Comparison of ENCODE assay signal across 11 cellular contexts in genomic region chr9:129125478-129125877, GRCh38. TPM values are rescaled to one million over a fixed set of nuclear protein-coding genes. Genes with fewer than 3 reads are reported as not detected.
DNase-seq lines count a peak whose midpoint lies in the region; ATAC-seq and TF ChIP-seq lines count a peak whose summit lies in the region.
"Had no signal": no experiment of that assay in that cellular context is flagged by ENCODE, and none has a peak within 500 bp of the region (broad histone marks: within the 10 kb centered on the region; RNA-seq: fewer than 3 reads in every experiment).

No MANE protein-coding gene starts in this region.

- DNase-seq in HPDE6-E6E7 (ENCODE audit: extremely low spot score) (peak; percentile 75), mammary epithelial cell (peak; percentile 95), sciatic nerve (ENCODE audit: low spot score) (no peak), NCI-H2029 (lab: John Stamatoyannopoulos, UW) (no peak), NCI-H2196 (lab: John Stamatoyannopoulos, UW; ENCODE audit: unreplicated experiment) (no peak), NCI-H524 (lab: John Stamatoyannopoulos, UW) (no peak)
- DNase-seq: effector memory CD4-positive, alpha-beta T cell; NCI-H187 treated with DMSO at 0.1 percent for 48 hours; spleen; T-helper 2 cell had no signal

- H3K9me3 ChIP-seq in mammary epithelial cell (replicated peaks; ENCODE audit: insufficient read depth, low read length), result no peaks in the 10 kb centered on the region
- H3K9me3 ChIP-seq: spleen, suprapubic skin had no signal

- peaks cover 5% of the 10 kb centered on the region for H3K36me3 ChIP-seq in mammary epithelial cell (ENCODE audit: insufficient read depth, low read length)

- no peaks in the 10 kb centered on the region for H3K27me3 ChIP-seq in mammary epithelial cell (ENCODE audit: insufficient read depth, low read length)
- H3K27me3 ChIP-seq: spleen, suprapubic skin had no signal

- peak; percentile 43 for ATAC-seq in sciatic nerve

- H3K9ac ChIP-seq in mammary epithelial cell (ENCODE audit: insufficient read depth, low read length), result no peak overlapping the region

- WGBS in mammary epithelial cell (ENCODE audit: low coverage, missing lambda C conversion rate), result 56% methylated on average over 8 of the region's 8 CpGs

- H3K79me2 ChIP-seq in mammary epithelial cell (ENCODE audit: insufficient read depth, low read length), result no peaks in the 10 kb centered on the region

- no peak overlapping the region for H3K4me2 ChIP-seq in mammary epithelial cell (ENCODE audit: insufficient read depth, low read depth, low read length)

- H4K20me1 ChIP-seq in mammary epithelial cell (ENCODE audit: insufficient read depth, low read length), result no peaks in the 10 kb centered on the region

- no TSS peak for BruUV-seq in mammary epithelial cell (replicated peaks; lab: Mats Ljungman, UMichigan)

- peaks cover 5% of the 10 kb centered on the region for H3K4me1 ChIP-seq in mammary epithelial cell (ENCODE audit: insufficient read depth, low read length)

- intact Hi-C loops in mammary epithelial cell (cut with micrococcal nuclease), result no loop called here
- intact Hi-C loops in sciatic nerve (cut with DNase I), result no loop called here

- no peak overlapping the region for H3K4me3 ChIP-seq in mammary epithelial cell (replicated peaks in 1 of 3; ENCODE audit: insufficient read depth in 1 of 3, low read depth in 2 of 3, low read length in 3 of 3)
- H3K4me3 ChIP-seq: spleen, suprapubic skin had no signal

- TF ChIP-seq CTCF in mammary epithelial cell (conservative IDR thresholded peaks at IDR 0.05 in 1 of 2, IDR thresholded peaks at IDR 0.05 in 1 of 2; ENCODE audit: extremely low read depth in 1 of 2, insufficient read depth in 1 of 2, low read depth in 1 of 2, low read length in 2 of 2), result no peak

- dilution Hi-C loops in mammary epithelial cell (cut with HindIII; ENCODE audit: low sequenced_read_pairs), result no loop called here

- in situ Hi-C loops in mammary epithelial cell (cut with MboI; ENCODE audit: low sequenced_read_pairs in 2 of 2), result loop anchor here (25.0 kb wide), 2 partner anchors 362 to 662 kb away; no protein-coding TSS in a partner anchor

- no peak overlapping the region for H3K27ac ChIP-seq in mammary epithelial cell (ENCODE audit: insufficient read depth, low read depth, low read length)
- H3K27ac ChIP-seq: spleen, suprapubic skin had no signal

- no peak overlapping the region for H2AFZ ChIP-seq in mammary epithelial cell (ENCODE audit: low read depth, low read length)

- CTCF ChIA-PET in mammary epithelial cell (lab: Charles Lee; ENCODE audit: low non-redundant PET), result interaction anchor here (0.7 kb wide), 1 partner anchor 19 kb away, joined by 5 read pairs; no protein-coding TSS in a partner anchor

RNA-seq across cellular contexts. Expression of gene PTPA, which starts 14.3 kb away (rescaled TPM):
- 100 to 1,000 TPM in 1 of 2 donors, 10 to 100 TPM in 1; 73.7 to 122 TPM for total RNA-seq in mammary epithelial cell
- 120 TPM for polyA plus RNA-seq in mammary epithelial cell
- 218 TPM for polyA minus RNA-seq in mammary epithelial cell
- 78.2 TPM for total RNA-seq in sciatic nerve

RNA-seq across cellular contexts. Expression of gene CRAT, which starts 14.9 kb away (rescaled TPM):
- total RNA-seq in mammary epithelial cell (10 to 100 TPM; 11.1 to 17.7 TPM), sciatic nerve (37.4 TPM)
- polyA plus RNA-seq in mammary epithelial cell, result 2.5 TPM
- polyA minus RNA-seq in mammary epithelial cell, result 0.52 TPM

RNA-seq across cellular contexts. Expression of gene DOLPP1, which starts 44.6 kb away (rescaled TPM):
- total RNA-seq in mammary epithelial cell, result 10 to 100 TPM; 11.3 to 20.1 TPM
- polyA plus RNA-seq in mammary epithelial cell, result 16.8 TPM
- polyA minus RNA-seq in mammary epithelial cell, result 17.3 TPM
- 10.3 TPM for total RNA-seq in sciatic nerve

RNA-seq across cellular contexts. Expression of gene IER5L, which starts 52.6 kb away (rescaled TPM):
- 10 to 100 TPM; 13.5 to 34.2 TPM for total RNA-seq in mammary epithelial cell
- polyA plus RNA-seq in mammary epithelial cell, result 7.0 TPM
- polyA minus RNA-seq in mammary epithelial cell, result 1.4 TPM
- 39.3 TPM for total RNA-seq in sciatic nerve

Comparison
In these comparisons a context has a peak if more than half of its experiments do, and no peak if none do; other contexts are left out.
1. DNase-seq: peak in HPDE6-E6E7 (single experiment) and mammary epithelial cell (single experiment); none in sciatic nerve (single experiment), NCI-H2029 (single experiment), NCI-H2196 (single experiment) and NCI-H524 (0 of 2).